17 cellular contexts compared by ENCODE assay signal in genomic region chr1:231699769-231700168, GRCh38.
DNase-seq lines count a peak whose midpoint lies in the region; ATAC-seq and TF ChIP-seq lines count a peak whose summit lies in the region.
"Had no signal": no experiment of that assay in that cellular context is flagged by ENCODE, and none has a peak within 500 bp of the region (broad histone marks: within the 10 kb centered on the region; RNA-seq: fewer than 3 reads in every experiment).

No MANE protein-coding gene starts in this region.

- peaks cover 3 to 25% of the 10 kb centered on the region in 2 donors for H3K4me1 ChIP-seq in adrenal gland (replicated peaks in 1 of 2)
- peaks cover 0 to 15% (median 2%) of the 10 kb centered on the region in 3 donors for H3K4me1 ChIP-seq in gastroesophageal sphincter
- H3K4me1 ChIP-seq in esophagus squamous epithelium: peaks cover 3 to 20% (median 3%) of the 10 kb centered on the region in 3 donors
- peaks cover 15% of the 10 kb centered on the region for H3K4me1 ChIP-seq in SJCRH30

- H3K27ac ChIP-seq in adrenal gland (peak overlapping the region in 3 of 5 donors; percentile 22 to 27 (median 23)), gastroesophageal sphincter (no peak overlapping the region), esophagus squamous epithelium (no peak overlapping the region), SJCRH30 (no peak overlapping the region)
- H3K27ac ChIP-seq: RWPE1, skin epidermis, stomach had no signal

- H3K4me1 Mint-ChIP-seq in activated naive CD8-positive, alpha-beta T cell treated with anti-CD3 and anti-CD28 coated beads, Interleukin-2, amount 50 U/mL, for 24 hours: peaks cover 9% of the 10 kb centered on the region
- H3K4me1 Mint-ChIP-seq in activated naive CD8-positive, alpha-beta T cell treated with anti-CD3 and anti-CD28 coated beads for 36 hours: peaks cover 8% of the 10 kb centered on the region
- H3K4me1 Mint-ChIP-seq in type B pancreatic cell (ENCODE audit: unreplicated experiment): peaks cover 24% of the 10 kb centered on the region

- peak; percentile 46 for ATAC-seq in activated naive CD8-positive, alpha-beta T cell treated with anti-CD3 and anti-CD28 coated beads, Interleukin-2, amount 50 U/mL, for 24 hours
- no peak for ATAC-seq in gastroesophageal sphincter
- ATAC-seq: activated CD4-positive, CD25-positive, alpha-beta regulatory T cell treated with anti-CD3 and anti-CD28 coated beads, Interleukin-2, amount 50 U/mL, for 24 hours had no signal

- H3K4me3 ChIP-seq in adrenal gland: peak overlapping the region in 1 of 4 donors; percentile 15
- H3K4me3 ChIP-seq in gastroesophageal sphincter: no peak overlapping the region
- no peak overlapping the region for H3K4me3 ChIP-seq in esophagus squamous epithelium
- H3K4me3 ChIP-seq in SJCRH30: no peak overlapping the region
- H3K4me3 ChIP-seq: skin epidermis, stomach had no signal

- intact Hi-C loops in adrenal gland (cut with DNase I) (no loop called here), esophagus squamous epithelium (cut with DNase I) (no loop called here)

- no peaks in the 10 kb centered on the region for H3K36me3 ChIP-seq in adrenal gland (replicated peaks in 1 of 2)
- no peaks in the 10 kb centered on the region for H3K36me3 ChIP-seq in gastroesophageal sphincter
- no peaks in the 10 kb centered on the region for H3K36me3 ChIP-seq in esophagus squamous epithelium
- no peaks in the 10 kb centered on the region for H3K36me3 ChIP-seq in SJCRH30

- no peak overlapping the region for H3K27ac Mint-ChIP-seq in activated naive CD8-positive, alpha-beta T cell treated with anti-CD3 and anti-CD28 coated beads, Interleukin-2, amount 50 U/mL, for 24 hours
- H3K27ac Mint-ChIP-seq in activated naive CD8-positive, alpha-beta T cell treated with anti-CD3 and anti-CD28 coated beads for 36 hours: no peak overlapping the region
- peak overlapping the region; percentile 2 for H3K27ac Mint-ChIP-seq in type B pancreatic cell

- no peak for TF ChIP-seq POLR2A in adrenal gland (IDR thresholded peaks at IDR 0.05)
- TF ChIP-seq POLR2A in gastroesophageal sphincter (IDR thresholded peaks at IDR 0.05): no peak
- TF ChIP-seq POLR2A in esophagus squamous epithelium (IDR thresholded peaks at IDR 0.05): no peak

- peaks cover 15% of the 10 kb centered on the region for H3K36me3 Mint-ChIP-seq in activated naive CD8-positive, alpha-beta T cell treated with anti-CD3 and anti-CD28 coated beads, Interleukin-2, amount 50 U/mL, for 24 hours (ENCODE audit: low read depth)
- H3K36me3 Mint-ChIP-seq in activated naive CD8-positive, alpha-beta T cell treated with anti-CD3 and anti-CD28 coated beads for 36 hours: peaks cover 20% of the 10 kb centered on the region
- H3K36me3 Mint-ChIP-seq in type B pancreatic cell: no peaks in the 10 kb centered on the region

- H3K9me3 ChIP-seq in adrenal gland (replicated peaks in 1 of 3) (no peaks in the 10 kb centered on the region), gastroesophageal sphincter (no peaks in the 10 kb centered on the region), esophagus squamous epithelium (no peaks in the 10 kb centered on the region), SJCRH30 (replicated peaks) (peaks cover 4% of the 10 kb centered on the region; the same call in 1 of the 2 replicates)
- H3K9me3 ChIP-seq: stomach had no signal

- no peak for TF ChIP-seq EP300 in gastroesophageal sphincter (IDR thresholded peaks at IDR 0.05)

- 19 to 29% (median 26%) methylated on average over 2 of the region's 2 CpGs for WGBS in adrenal gland, 4 donors
- 9 to 39% methylated on average over 1 to 2 of the region's 2 CpGs for WGBS in gastroesophageal sphincter (ENCODE audit: low coverage in 1 of 2), 2 donors
- 39 to 57% methylated on average over 2 of the region's 2 CpGs for WGBS in esophagus squamous epithelium, 2 donors

- no peaks in the 10 kb centered on the region for H3K27me3 ChIP-seq in adrenal gland
- peaks cover 4% of the 10 kb centered on the region for H3K27me3 ChIP-seq in gastroesophageal sphincter
- no peaks in the 10 kb centered on the region for H3K27me3 ChIP-seq in esophagus squamous epithelium
- H3K27me3 ChIP-seq in SJCRH30: no peaks in the 10 kb centered on the region
- H3K27me3 ChIP-seq: stomach had no signal

- H3K4me3 Mint-ChIP-seq in activated naive CD8-positive, alpha-beta T cell treated with anti-CD3 and anti-CD28 coated beads, Interleukin-2, amount 50 U/mL, for 24 hours: no peak overlapping the region
- no peak overlapping the region for H3K4me3 Mint-ChIP-seq in activated naive CD8-positive, alpha-beta T cell treated with anti-CD3 and anti-CD28 coated beads for 36 hours
- no peak overlapping the region for H3K4me3 Mint-ChIP-seq in type B pancreatic cell

- no peak for DNase-seq in activated naive CD8-positive, alpha-beta T cell treated with anti-CD3 and anti-CD28 coated beads, Interleukin-2, amount 50 U/mL, for 24 hours
- DNase-seq in activated naive CD8-positive, alpha-beta T cell treated with anti-CD3 and anti-CD28 coated beads for 36 hours: no peak
- no peak for DNase-seq in adrenal gland
- peak; percentile 90 for DNase-seq in left kidney (ENCODE audit: low read depth, low spot score)
- no peak for DNase-seq in type B pancreatic cell (ENCODE audit: extremely low spot score, unreplicated experiment)
- no peak for DNase-seq in esophagus squamous epithelium (lab: John Stamatoyannopoulos, UW)
- DNase-seq in SJCRH30: no peak
- DNase-seq: Calu3, hypothalamus, NCI-H1436, NCI-H524 treated with DMSO at 0.1 percent for 48 hours, stomach, T-helper 1 cell had no signal

- H3K9me3 Mint-ChIP-seq in activated naive CD8-positive, alpha-beta T cell treated with anti-CD3 and anti-CD28 coated beads, Interleukin-2, amount 50 U/mL, for 24 hours: no peaks in the 10 kb centered on the region
- H3K9me3 Mint-ChIP-seq in activated naive CD8-positive, alpha-beta T cell treated with anti-CD3 and anti-CD28 coated beads for 36 hours: no peaks in the 10 kb centered on the region
- H3K9me3 Mint-ChIP-seq in type B pancreatic cell: peaks cover 4% of the 10 kb centered on the region

- H3K27me3 Mint-ChIP-seq in activated naive CD8-positive, alpha-beta T cell treated with anti-CD3 and anti-CD28 coated beads, Interleukin-2, amount 50 U/mL, for 24 hours: no peaks in the 10 kb centered on the region
- H3K27me3 Mint-ChIP-seq in activated naive CD8-positive, alpha-beta T cell treated with anti-CD3 and anti-CD28 coated beads for 36 hours: no peaks in the 10 kb centered on the region
- no peaks in the 10 kb centered on the region for H3K27me3 Mint-ChIP-seq in type B pancreatic cell

- no peak for TF ChIP-seq CTCF in adrenal gland (IDR thresholded peaks at IDR 0.05)
- TF ChIP-seq CTCF in type B pancreatic cell (conservative IDR thresholded peaks at IDR 0.05): no peak
- no peak for TF ChIP-seq CTCF in gastroesophageal sphincter (IDR thresholded peaks at IDR 0.05)
- TF ChIP-seq CTCF in esophagus squamous epithelium (IDR thresholded peaks at IDR 0.05): no peak

Comparison
In these comparisons a context has a peak if more than half of its experiments do, and no peak if none do; other contexts are left out.
1. H3K27ac ChIP-seq: peak in adrenal gland (3 of 5); none in gastroesophageal sphincter (0 of 4), esophagus squamous epithelium (0 of 4) and SJCRH30 (single experiment).